Comparison of ENCODE assay signal across 27 cellular contexts in genomic region chr6:1950631-1951030, GRCh38.
"Had no signal": no experiment of that assay in that cellular context is flagged by ENCODE, and none has a peak within 500 bp of the region (broad histone marks: within the 10 kb centered on the region; RNA-seq: fewer than 3 reads in every experiment).

No MANE protein-coding gene starts in this region.

- DNase-seq: activated CD4-positive, alpha-beta memory T cell treated with anti-CD3 and anti-CD28 coated beads, Interleukin-2, amount 10 ng/mL, durations not matched to agents 7 days and 5 days; activated CD4-positive, alpha-beta T cell treated with anti-CD3 and anti-CD28 coated beads for 1 hour; activated CD4-positive, alpha-beta T cell treated with anti-CD3 and anti-CD28 coated beads for 48 hours; activated CD4-positive, CD25-positive, alpha-beta regulatory T cell; activated CD8-positive, alpha-beta memory T cell treated with anti-CD3 and anti-CD28 coated beads for 24 hours; activated CD8-positive, alpha-beta memory T cell treated with anti-CD3 and anti-CD28 coated beads, Interleukin-2, amount 10 ng/mL, durations not matched to agents 7 days and 5 days; activated CD8-positive, alpha-beta memory T cell treated with anti-CD3 and anti-CD28 coated beads, Interleukin-2, amount 50 U/mL, for 48 hours; activated gamma-delta T cell; activated naive CD4-positive, alpha-beta T cell treated with anti-CD3 and anti-CD28 coated beads for 36 hours; activated T-cell treated with anti-CD3 and anti-CD28 coated beads, Interleukin-2, amount 50 U/mL, for 1 hour; adrenal gland; central memory CD4-positive, alpha-beta T cell; Kasumi-1; KG1; MG63; NCI-H1048; NCI-H1105 treated with DMSO at 0.1 percent for 48 hours; NCI-H1436 treated with DMSO at 0.1 percent for 48 hours; NCI-H187 treated with DMSO at 0.1 percent for 48 hours; NCI-H2081; NCI-H345; NCI-H526 treated with DMSO at 0.1 percent for 48 hours; NCI-H774; SHP77; SJCRH30; T1000; WERI-Rb-1 had no signal
